8 cellular contexts compared by ENCODE assay signal in the genomic region with DNA sequence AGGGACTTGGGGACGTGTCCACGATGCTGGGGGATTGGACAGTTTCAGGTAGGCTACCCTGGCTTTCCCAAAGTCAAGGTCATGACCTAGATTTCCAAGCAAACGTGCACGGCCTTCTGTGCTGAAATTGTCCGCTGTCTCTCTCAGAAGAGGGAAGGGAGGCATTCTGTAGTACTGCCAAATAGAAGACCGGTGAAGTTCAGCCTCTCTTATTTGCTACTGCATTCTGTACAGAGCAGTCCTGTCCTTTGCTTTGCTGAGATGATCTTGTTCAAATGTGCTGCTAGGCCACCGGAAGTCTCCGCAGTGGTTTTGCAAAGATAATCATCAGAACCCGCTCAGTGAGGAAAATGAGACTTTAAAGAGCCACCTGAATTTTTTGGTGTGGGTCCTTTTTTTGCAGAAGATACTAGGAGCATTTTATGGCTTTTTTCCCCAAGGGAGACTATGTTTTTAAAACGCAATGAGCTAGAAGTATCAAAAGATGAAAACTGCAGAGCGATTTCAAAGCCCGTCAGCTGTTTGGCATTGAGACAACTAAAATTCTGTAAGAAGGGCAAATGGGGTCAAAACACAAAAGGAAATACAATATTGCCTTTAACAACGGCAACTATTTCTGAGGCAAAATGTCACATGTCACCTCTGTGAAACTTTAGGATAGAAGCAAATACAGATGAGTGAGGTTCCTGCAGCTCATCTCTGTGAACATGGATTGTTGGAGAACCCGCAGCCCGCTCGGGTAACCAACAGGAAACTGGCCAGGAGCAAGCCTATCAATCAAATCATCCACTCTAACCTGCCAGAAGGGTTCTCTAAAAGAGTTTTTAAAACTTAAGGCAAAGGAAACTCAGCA. TPM values are rescaled to one million over a fixed set of nuclear protein-coding genes. Genes with fewer than 3 reads are reported as not detected.
A peak's percentile ranks its signal among the peaks of the same experiment; 100 is the strongest.
DNase-seq lines count a peak whose midpoint lies in the region; ATAC-seq and TF ChIP-seq lines count a peak whose summit lies in the region.

No MANE protein-coding gene starts in this region.

- peak overlapping the region; percentile 41; the same call in 1 of the 2 replicates for H3K27ac ChIP-seq in BLaER1

- H3K4me1 Mint-ChIP-seq in neural crest cell = peaks cover 33% of the 10 kb centered on the region

- no peaks in the 10 kb centered on the region for H3K9me3 Mint-ChIP-seq in neural crest cell

- no peaks in the 10 kb centered on the region for H3K36me3 Mint-ChIP-seq in neural crest cell (ENCODE audit: low read depth)

- peaks cover 21% of the 10 kb centered on the region for H3K27me3 ChIP-seq in BLaER1
- H3K27me3 ChIP-seq in adipocyte (replicated peaks; ENCODE audit: control insufficient read depth, insufficient read depth, low read length) = no peaks in the 10 kb centered on the region

- H3K4me3 ChIP-seq in BLaER1 (peak overlapping the region; percentile 26; the same call in 1 of the 2 replicates), adipocyte (ENCODE audit: low read length) (peak overlapping the region; percentile 48)

- H3K4me2 ChIP-seq in BLaER1 = peak overlapping the region; percentile 85

- H3K36me3 ChIP-seq in BLaER1 = no peaks in the 10 kb centered on the region
- H3K36me3 ChIP-seq in adipocyte (ENCODE audit: control insufficient read depth, insufficient read depth, low read length, severe bottlenecking) = no peaks in the 10 kb centered on the region

- DNase-seq in RPMI7951 (ENCODE audit: low read depth) (peak; percentile 37), adipocyte (ENCODE audit: low read depth) (no peak), neural crest cell (ENCODE audit: low read depth, low spot score) (no peak), iPS-NIHi7 (ENCODE audit: extremely low spot score) (no peak), iPS-NIHi11 (ENCODE audit: low spot score) (no peak)

- H4K20me1 ChIP-seq in BLaER1 = peaks cover 18% of the 10 kb centered on the region

- peak overlapping the region; percentile 82 for H3K4me3 Mint-ChIP-seq in neural crest cell

- TF ChIP-seq CTCF in neural crest cell (conservative IDR thresholded peaks at IDR 0.05) = no peak

- no peaks in the 10 kb centered on the region for H3K9me3 ChIP-seq in BLaER1
- no peaks in the 10 kb centered on the region for H3K9me3 ChIP-seq in adipocyte (ENCODE audit: control insufficient read depth, low read length)

- ATAC-seq in HG02588 (IDR thresholded peaks at IDR 0.05; ENCODE audit: unreplicated experiment) = no peak
- ATAC-seq in HG02852 (IDR thresholded peaks at IDR 0.05; ENCODE audit: unreplicated experiment) = no peak

- no peak overlapping the region for H3K27ac Mint-ChIP-seq in neural crest cell (ENCODE audit: unreplicated experiment)

- H3K9ac ChIP-seq in BLaER1 (peak overlapping the region; percentile 58), adipocyte (ENCODE audit: low read length) (peak overlapping the region; percentile 68)

- H3K4me1 ChIP-seq in BLaER1 = peaks cover 35% of the 10 kb centered on the region
- H3K4me1 ChIP-seq in adipocyte (ENCODE audit: control insufficient read depth, insufficient read depth, low read length) = peaks cover 27% of the 10 kb centered on the region

- no peaks in the 10 kb centered on the region for H3K27me3 Mint-ChIP-seq in neural crest cell (ENCODE audit: low read depth)

RNA-seq across cellular contexts. Expression of a gene that starts 1.3 kb away (rescaled TPM):
- total RNA-seq in RPMI7951 (2014; rRNA removed; shearing (Covaris generic)) = 39.5 and 45.5 TPM in 2 replicates
- total RNA-seq in neural crest cell = 24.4 and 27.7 TPM in 2 replicates
